In genomic region chr19:53977991-53978731, GRCh38 we compare ENCODE assay signal across 8 cellular contexts. TPM values are rescaled to one million over a fixed set of nuclear protein-coding genes. Genes with fewer than 3 reads are reported as not detected.
DNase-seq lines count a peak whose midpoint lies in the region; ATAC-seq and TF ChIP-seq lines count a peak whose summit lies in the region.

No MANE protein-coding gene starts in this region.

- H3K27me3 ChIP-seq in WERI-Rb-1 (ENCODE audit: insufficient read depth, low read depth, severe bottlenecking) = peaks cover 38% of the 10 kb centered on the region

- no peak for TF ChIP-seq CTCF in WERI-Rb-1 (IDR thresholded peaks at IDR 0.05; ENCODE audit: low read depth, low read length)
- no peak for TF ChIP-seq CTCF in GM13976 (IDR thresholded peaks at IDR 0.05; ENCODE audit: borderline replicate concordance, control extremely low read depth, extremely low read depth, insufficient read depth, missing control alignments)

- peak overlapping the region; percentile 43 for H3K4me3 ChIP-seq in WERI-Rb-1 (ENCODE audit: low read depth, low read length)

- DNase-seq in H4 (ENCODE audit: low spot score) (peak; percentile 99), WERI-Rb-1 (peak; percentile 86), epidermal melanocyte (ENCODE audit: insufficient read length, low spot score) (peak; percentile 54), midbrain (lab: John Stamatoyannopoulos, UW) (peak; percentile 84), superior temporal gyrus (ENCODE audit: extremely low spot score) (peak; percentile 87), NCI-H446 (lab: John Stamatoyannopoulos, UW) (no peak), GM13976 (ENCODE audit: low spot score) (no peak)

- no peak overlapping the region for H3K27ac ChIP-seq in WERI-Rb-1

- no peak for ATAC-seq in HG02973 (IDR thresholded peaks at IDR 0.05; ENCODE audit: unreplicated experiment)

- H3K36me3 ChIP-seq in WERI-Rb-1 = no peaks in the 10 kb centered on the region

- in situ Hi-C loops in GM13976 (cut with MboI; ENCODE audit: low sequenced_read_pairs, unreplicated experiment) = no loop called here

- peaks cover 3% of the 10 kb centered on the region for H3K9me3 ChIP-seq in WERI-Rb-1 (ENCODE audit: severe bottlenecking)

RNA-seq across cellular contexts. Expression of gene CACNG6, which starts 13.3 kb away (rescaled TPM):
- total RNA-seq in H4 (2014; rRNA removed; shearing (Covaris generic)) = 0.46 and 1.4 TPM in 2 replicates

RNA-seq across cellular contexts. Expression of gene CACNG8, which starts 15.4 kb away (rescaled TPM):
- total RNA-seq in H4 (2014; rRNA removed; shearing (Covaris generic)) = 0.04 and 0.14 TPM in 2 replicates

Comparison
In these comparisons a context has a peak if more than half of its experiments do, and no peak if none do; other contexts are left out.
1. DNase-seq: peak in H4 (single experiment), WERI-Rb-1 (single experiment), epidermal melanocyte (single experiment), midbrain (single experiment) and superior temporal gyrus (single experiment); none in NCI-H446 (0 of 2) and GM13976 (single experiment).